8 cellular contexts compared by ENCODE assay signal in genomic region chr15:89556413-89557262, GRCh38. TPM values are rescaled to one million over a fixed set of nuclear protein-coding genes. Genes with fewer than 3 reads are reported as not detected.
DNase-seq lines count a peak whose midpoint lies in the region; ATAC-seq, FAIRE-seq and TF ChIP-seq lines count a peak whose summit lies in the region.

No MANE protein-coding gene starts in this region.

- H3K36me3 Mint-ChIP-seq in activated T-helper 2 cell treated with anti-CD3 and anti-CD28 coated beads, Interferon-gamma antibody, Interleukin-2, Interleukin-4, amounts not matched to agents 10 μg/mL and 5 μg/mL and 100 μg/mL, durations not matched to agents 14 hours and 24 hours and 36 hours (ENCODE audit: low read depth): no peaks in the 10 kb centered on the region

- intact Hi-C loops in left ventricle myocardium inferior (cut with micrococcal nuclease): no loop called here
- intact Hi-C loops in activated T-helper 2 cell treated with anti-CD3 and anti-CD28 coated beads, Interferon-gamma antibody, Interleukin-2, Interleukin-4, amounts not matched to agents 10 μg/mL and 5 μg/mL and 100 μg/mL, durations not matched to agents 14 hours and 24 hours and 36 hours (cut with micrococcal nuclease): loop anchor here (5.0 kb wide), 2 partner anchors 59 to 114 kb away; partner anchors contain the start of gene RHCG

- no peaks in the 10 kb centered on the region for H3K9me3 ChIP-seq in left ventricle myocardium inferior (replicated peaks)

- H3K4me3 ChIP-seq in left ventricle myocardium inferior (no peak overlapping the region), retinal pigment epithelial cell (ENCODE audit: low read length) (no peak overlapping the region)

- H3K27me3 ChIP-seq in left ventricle myocardium inferior (ENCODE audit: low read depth): peaks cover 61% of the 10 kb centered on the region

- DNase-seq in RPMI8226 (peak; percentile 76), amniotic epithelial cell (ENCODE audit: low read depth) (peak; percentile 75), left ventricle myocardium inferior (no peak), retinal pigment epithelial cell (ENCODE audit: low read depth) (peak; percentile 35)
- DNase-seq in activated T-helper 2 cell treated with anti-CD3 and anti-CD28 coated beads, Interferon-gamma antibody, Interleukin-2, Interleukin-4, amounts not matched to agents 10 μg/mL and 5 μg/mL and 100 μg/mL, durations not matched to agents 14 hours and 24 hours and 36 hours (ENCODE audit: low spot score): no peak

- no peaks in the 10 kb centered on the region for H3K4me1 Mint-ChIP-seq in activated T-helper 2 cell treated with anti-CD3 and anti-CD28 coated beads, Interferon-gamma antibody, Interleukin-2, Interleukin-4, amounts not matched to agents 10 μg/mL and 5 μg/mL and 100 μg/mL, durations not matched to agents 14 hours and 24 hours and 36 hours (ENCODE audit: low read depth)

- H3K36me3 ChIP-seq in left ventricle myocardium inferior: no peaks in the 10 kb centered on the region

- TF ChIP-seq CTCF in LNCAP (IDR thresholded peaks at IDR 0.05) (peak; percentile 78), left ventricle myocardium inferior (IDR thresholded peaks at IDR 0.05; ENCODE audit: borderline replicate concordance) (peak; percentile 85), retinal pigment epithelial cell (conservative IDR thresholded peaks at IDR 0.05; ENCODE audit: low read depth, low read length) (peak; percentile 84)

- H3K4me1 ChIP-seq in left ventricle myocardium inferior: no peaks in the 10 kb centered on the region

- H3K27ac Mint-ChIP-seq in activated T-helper 2 cell treated with anti-CD3 and anti-CD28 coated beads, Interferon-gamma antibody, Interleukin-2, Interleukin-4, amounts not matched to agents 10 μg/mL and 5 μg/mL and 100 μg/mL, durations not matched to agents 14 hours and 24 hours and 36 hours: no peak overlapping the region

- H3K4me3 Mint-ChIP-seq in activated T-helper 2 cell treated with anti-CD3 and anti-CD28 coated beads, Interferon-gamma antibody, Interleukin-2, Interleukin-4, amounts not matched to agents 10 μg/mL and 5 μg/mL and 100 μg/mL, durations not matched to agents 14 hours and 24 hours and 36 hours (ENCODE audit: low read depth): no peak overlapping the region

- H3K9me3 Mint-ChIP-seq in activated T-helper 2 cell treated with anti-CD3 and anti-CD28 coated beads, Interferon-gamma antibody, Interleukin-2, Interleukin-4, amounts not matched to agents 10 μg/mL and 5 μg/mL and 100 μg/mL, durations not matched to agents 14 hours and 24 hours and 36 hours: no peaks in the 10 kb centered on the region

- ATAC-seq in HG03520 (IDR thresholded peaks at IDR 0.05; ENCODE audit: unreplicated experiment): no peak

- H3K27me3 Mint-ChIP-seq in activated T-helper 2 cell treated with anti-CD3 and anti-CD28 coated beads, Interferon-gamma antibody, Interleukin-2, Interleukin-4, amounts not matched to agents 10 μg/mL and 5 μg/mL and 100 μg/mL, durations not matched to agents 14 hours and 24 hours and 36 hours (ENCODE audit: low read depth): peaks cover 12% of the 10 kb centered on the region

- no peak overlapping the region for H3K27ac ChIP-seq in left ventricle myocardium inferior (replicated peaks)

- peak; percentile 94 for FAIRE-seq in G401.6 (lab: Jason Lieb, UNC)

RNA-seq across cellular contexts. Expression of gene TICRR, which starts 18.6 kb away (rescaled TPM):
- 0.08 TPM for total RNA-seq in left ventricle myocardium inferior
- total RNA-seq in activated T-helper 2 cell treated with anti-CD3 and anti-CD28 coated beads, Interferon-gamma antibody, Interleukin-2, Interleukin-4, amounts not matched to agents 10 μg/mL and 5 μg/mL and 100 μg/mL, durations not matched to agents 14 hours and 24 hours and 36 hours: 18.0 and 18.7 TPM in 2 replicates

Comparison
In these comparisons a context has a peak if more than half of its experiments do, and no peak if none do; other contexts are left out.
1. DNase-seq: peak in RPMI8226 (single experiment), amniotic epithelial cell (single experiment) and retinal pigment epithelial cell (single experiment); none in left ventricle myocardium inferior (single experiment) and activated T-helper 2 cell treated with anti-CD3 and anti-CD28 coated beads, Interferon-gamma antibody, Interleukin-2, Interleukin-4, amounts not matched to agents 10 μg/mL and 5 μg/mL and 100 μg/mL, durations not matched to agents 14 hours and 24 hours and 36 hours (single experiment).
2. RNA of gene TICRR, which starts 18.6 kb away (total RNA-seq): 18.0 to 18.7 TPM in activated T-helper 2 cell treated with anti-CD3 and anti-CD28 coated beads, Interferon-gamma antibody, Interleukin-2, Interleukin-4, amounts not matched to agents 10 μg/mL and 5 μg/mL and 100 μg/mL, durations not matched to agents 14 hours and 24 hours and 36 hours; 0.08 TPM in left ventricle myocardium inferior (single experiment); every median in the first group is over 10 times any median in the second.
3. Peak in every context shown above with its lines, with median percentiles within 50 percentile points of each other: CTCF ChIP-seq.